31 cellular contexts compared by ENCODE assay signal in genomic region chr5:157930710-157931109, GRCh38.
A peak's percentile ranks its signal among the peaks of the same experiment; 100 is the strongest.
DNase-seq lines count a peak whose midpoint lies in the region; ATAC-seq, FAIRE-seq and TF ChIP-seq lines count a peak whose summit lies in the region.
"Had no signal": no experiment of that assay in that cellular context is flagged by ENCODE, and none has a peak within 500 bp of the region (broad histone marks: within the 10 kb centered on the region; RNA-seq: fewer than 3 reads in every experiment).

No MANE protein-coding gene starts in this region.

- no peaks in the 10 kb centered on the region for H3K4me1 ChIP-seq in colonic mucosa
- H3K4me1 ChIP-seq in pancreas: peaks cover 0 to 4% (median 0%) of the 10 kb centered on the region in 3 donors
- H3K4me1 ChIP-seq in SJCRH30: no peaks in the 10 kb centered on the region
- H3K4me1 ChIP-seq: BLaER1 treated with 17β-estradiol and CSF1 and Interleukin-3, amounts not matched to agents 10 nM and 100 nM; left lung; upper lobe of right lung had no signal

- no peaks in the 10 kb centered on the region for H3K4me1 Mint-ChIP-seq in activated T-cell treated with anti-CD3 and anti-CD28 coated beads, Interleukin-2, amount 50 U/mL, for 72 hours (ENCODE audit: low read depth)
- H3K4me1 Mint-ChIP-seq: activated T-helper 17 cell treated with anti-CD3 and anti-CD28 coated beads, Interleukin-2, amount 50 U/mL, for 72 hours; naive B cell had no signal

- no peaks in the 10 kb centered on the region for H3K27me3 Mint-ChIP-seq in activated T-cell treated with anti-CD3 and anti-CD28 coated beads, Interleukin-2, amount 50 U/mL, for 72 hours (ENCODE audit: low read depth)
- H3K27me3 Mint-ChIP-seq: activated CD4-positive, alpha-beta memory T cell treated with anti-CD3 and anti-CD28 coated beads for 36 hours; activated T-helper 17 cell treated with anti-CD3 and anti-CD28 coated beads, Interleukin-2, amount 50 U/mL, for 72 hours; dendritic cell treated with granulocyte-macrophage colony-stimulating factor and Interleukin-4, amounts not matched to agents 40 ng/mL and 50 ng/mL, for 4 days; naive B cell had no signal

- peaks cover 1 to 4% of the 10 kb centered on the region in 2 donors for H3K36me3 Mint-ChIP-seq in activated T-cell treated with anti-CD3 and anti-CD28 coated beads, Interleukin-2, amount 50 U/mL, for 72 hours (ENCODE audit: insufficient read depth in 2 of 2)
- H3K36me3 Mint-ChIP-seq: activated naive CD4-positive, alpha-beta T cell treated with anti-CD3 and anti-CD28 coated beads, Interleukin-2, amount 50 U/mL, for 72 hours had no signal

- H3K9me3 Mint-ChIP-seq in activated T-cell treated with anti-CD3 and anti-CD28 coated beads, Interleukin-2, amount 50 U/mL, for 72 hours: peaks cover 2 to 7% of the 10 kb centered on the region in 2 donors

- no peak overlapping the region for H3K27ac Mint-ChIP-seq in activated T-cell treated with anti-CD3 and anti-CD28 coated beads, Interleukin-2, amount 50 U/mL, for 72 hours
- H3K27ac Mint-ChIP-seq: activated CD4-positive, alpha-beta memory T cell treated with anti-CD3 and anti-CD28 coated beads for 36 hours; activated naive CD4-positive, alpha-beta T cell treated with anti-CD3 and anti-CD28 coated beads, Interleukin-2, amount 50 U/mL, for 72 hours; activated T-helper 17 cell treated with anti-CD3 and anti-CD28 coated beads, Interleukin-2, amount 50 U/mL, for 72 hours; dendritic cell treated with granulocyte-macrophage colony-stimulating factor and Interleukin-4, amounts not matched to agents 40 ng/mL and 50 ng/mL, for 4 days; endodermal cell had no signal

- H3K36me3 ChIP-seq in colonic mucosa (no peaks in the 10 kb centered on the region), pancreas (no peaks in the 10 kb centered on the region), SJCRH30 (no peaks in the 10 kb centered on the region)
- H3K36me3 ChIP-seq: BLaER1 treated with 17β-estradiol and CSF1 and Interleukin-3, amounts not matched to agents 10 nM and 100 nM; cardiac muscle cell; esophagus muscularis mucosa; left lung; upper lobe of right lung had no signal

- no peak overlapping the region for H3K27ac ChIP-seq in colonic mucosa
- H3K27ac ChIP-seq in pancreas: no peak overlapping the region
- no peak overlapping the region for H3K27ac ChIP-seq in SJCRH30
- H3K27ac ChIP-seq: BLaER1 treated with 17β-estradiol and CSF1 and Interleukin-3, amounts not matched to agents 10 nM and 100 nM; cardiac muscle cell; esophagus muscularis mucosa; hepatocyte; KMS-11; left lung; upper lobe of right lung had no signal

- H3K4me3 ChIP-seq in colonic mucosa: no peak overlapping the region
- H3K4me3 ChIP-seq in pancreas: no peak overlapping the region
- H3K4me3 ChIP-seq in SJCRH30: no peak overlapping the region
- H3K4me3 ChIP-seq: BLaER1 treated with 17β-estradiol and CSF1 and Interleukin-3, amounts not matched to agents 10 nM and 100 nM; cardiac muscle cell; esophagus muscularis mucosa; hepatocyte; left lung; smooth muscle cell; upper lobe of right lung had no signal

- H3K27me3 ChIP-seq in colonic mucosa (no peaks in the 10 kb centered on the region), pancreas (no peaks in the 10 kb centered on the region), SJCRH30 (no peaks in the 10 kb centered on the region)
- H3K27me3 ChIP-seq: BLaER1 treated with 17β-estradiol and CSF1 and Interleukin-3, amounts not matched to agents 10 nM and 100 nM; cardiac muscle cell; esophagus muscularis mucosa; hepatocyte; left lung; upper lobe of right lung had no signal

- H3K9me3 ChIP-seq in colonic mucosa (no peaks in the 10 kb centered on the region), pancreas (no peaks in the 10 kb centered on the region), SJCRH30 (replicated peaks) (no peaks in the 10 kb centered on the region)
- H3K9me3 ChIP-seq: left lung had no signal

- DNase-seq in DMS 273 treated with DMSO at 0.1 percent for 48 hours (lab: John Stamatoyannopoulos, UW): peak; percentile 2
- peak; percentile 41 for DNase-seq in NCI-H1092 treated with DMSO at 0.1 percent for 48 hours (lab: John Stamatoyannopoulos, UW)
- DNase-seq in colonic mucosa: peak; percentile 74
- DNase-seq in pancreas: peak; percentile 71 to 85 (median 77)
- DNase-seq in RKO (ENCODE audit: low spot score): no peak
- no peak for DNase-seq in SJCRH30
- DNase-seq in activated T-cell treated with anti-CD3 and anti-CD28 coated beads, Interleukin-2, amount 50 U/mL, for 72 hours: no peak
- DNase-seq: activated CD4-positive, alpha-beta memory T cell treated with anti-CD3 and anti-CD28 coated beads for 36 hours; activated CD8-positive, alpha-beta memory T cell treated with anti-CD3 and anti-CD28 coated beads, Interleukin-2, amount 50 U/mL, for 4 hours; aorta; Calu3; endodermal cell; foreskin melanocyte; left lung; naive B cell; NCI-H526; stimulated activated CD4-positive, alpha-beta T cell treated with anti-CD3 and anti-CD28 coated beads, Interleukin-1b, Interleukin-23, amount 100 ng/mL, for 48 hours; T1000; upper lobe of right lung had no signal

- H3K9ac ChIP-seq in colonic mucosa (ENCODE audit: low read depth in 2 of 2, low read length in 2 of 2): no peak overlapping the region
- H3K9ac ChIP-seq: BLaER1 treated with 17β-estradiol and CSF1 and Interleukin-3, amounts not matched to agents 10 nM and 100 nM; KMS-11 had no signal

- intact Hi-C loops in colonic mucosa (cut with DNase I) (no loop called here), pancreas (cut with DNase I) (no loop called here)

- H3K4me3 Mint-ChIP-seq in activated T-cell treated with anti-CD3 and anti-CD28 coated beads, Interleukin-2, amount 50 U/mL, for 72 hours: no peak overlapping the region
- H3K4me3 Mint-ChIP-seq: activated CD4-positive, alpha-beta memory T cell treated with anti-CD3 and anti-CD28 coated beads for 36 hours; activated T-helper 17 cell treated with anti-CD3 and anti-CD28 coated beads, Interleukin-2, amount 50 U/mL, for 72 hours; dendritic cell treated with granulocyte-macrophage colony-stimulating factor and Interleukin-4, amounts not matched to agents 40 ng/mL and 50 ng/mL, for 4 days; endodermal cell; naive B cell had no signal

- peak; percentile 76 to 96 (median 86) for ATAC-seq in pancreas
- ATAC-seq in activated T-cell treated with anti-CD3 and anti-CD28 coated beads, Interleukin-2, amount 50 U/mL, for 72 hours (replicated peaks in 1 of 2): no peak
- ATAC-seq: activated naive CD4-positive, alpha-beta T cell treated with anti-CD3 and anti-CD28 coated beads, Interleukin-2, amount 50 U/mL, for 72 hours; activated T-helper 17 cell treated with anti-CD3 and anti-CD28 coated beads, Interleukin-2, amount 50 U/mL, for 72 hours; HCT116; left lung; upper lobe of right lung had no signal

- no peak for FAIRE-seq in pancreas (lab: Jason Lieb, UNC)
- FAIRE-seq: GM12891, HTR-8/SVneo had no signal

- no peak for TF ChIP-seq CTCF in colonic mucosa (IDR thresholded peaks at IDR 0.05)
- no peak for TF ChIP-seq CTCF in pancreas (IDR thresholded peaks at IDR 0.05)

- WGBS in pancreas, 2 donors: 7 to 13% methylated on average over 7 of the region's 7 CpGs

Comparison
In these comparisons a context has a peak if more than half of its experiments do, and no peak if none do; other contexts are left out.
1. DNase-seq: peak in DMS 273 treated with DMSO at 0.1 percent for 48 hours (single experiment), NCI-H1092 treated with DMSO at 0.1 percent for 48 hours (single experiment), colonic mucosa (single experiment) and pancreas (6 of 6); none in RKO (single experiment), SJCRH30 (0 of 2) and activated T-cell treated with anti-CD3 and anti-CD28 coated beads, Interleukin-2, amount 50 U/mL, for 72 hours (0 of 2).
2. ATAC-seq: peak in pancreas (4 of 4); none in activated T-cell treated with anti-CD3 and anti-CD28 coated beads, Interleukin-2, amount 50 U/mL, for 72 hours (0 of 2).